ENCODE assay signal across 31 cellular contexts in the genomic region with DNA sequence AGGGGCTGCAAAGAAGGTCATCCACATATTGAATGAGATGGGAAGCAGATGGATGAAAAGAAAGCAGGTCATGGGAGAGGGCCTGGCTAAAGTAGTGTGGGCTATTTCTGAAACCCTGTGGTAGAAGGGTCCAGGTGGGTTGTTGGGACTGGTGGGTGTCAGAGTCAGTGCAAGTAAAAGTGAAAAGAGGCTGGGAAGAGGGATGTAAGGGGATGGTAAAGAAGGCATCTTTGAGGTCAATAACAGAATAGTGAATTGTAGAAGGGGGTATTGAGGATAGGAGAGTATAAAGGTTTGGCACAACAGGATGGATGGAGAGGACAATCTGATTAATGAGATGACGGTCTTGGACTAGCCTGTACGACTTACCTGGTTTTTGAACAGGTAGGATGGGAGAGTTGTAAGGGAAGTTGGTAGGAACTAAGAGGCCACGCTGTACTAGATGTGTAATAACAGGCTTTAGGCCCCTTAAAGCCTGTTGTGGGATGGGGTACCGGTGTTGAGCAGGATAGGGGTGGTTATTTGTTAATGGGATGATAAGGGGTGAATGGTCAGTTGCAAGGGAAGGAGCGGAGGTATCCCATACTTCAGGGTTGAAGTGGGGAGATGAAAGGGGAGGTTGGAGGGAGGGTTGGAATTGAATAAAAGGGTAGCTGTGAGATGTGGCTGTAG.
"Had no signal": no experiment of that assay in that cellular context is flagged by ENCODE, and none has a peak within 500 bp of the region (broad histone marks: within the 10 kb centered on the region; RNA-seq: fewer than 3 reads in every experiment).

No MANE protein-coding gene starts in this region.

- H3K4me2 ChIP-seq: hepatocyte had no signal

- H3K4me1 Mint-ChIP-seq: activated CD4-positive, alpha-beta T cell treated with anti-CD3 and anti-CD28 coated beads for 36 hours; activated CD4-positive, alpha-beta T cell treated with anti-CD3 and anti-CD28 coated beads, Interleukin-2, amount 10 ng/mL, durations not matched to agents 24 days and 14 days; activated CD8-positive, alpha-beta memory T cell treated with anti-CD3 and anti-CD28 coated beads, Interleukin-2, amount 10 ng/mL, durations not matched to agents 7 days and 5 days; activated naive CD4-positive, alpha-beta T cell treated with anti-CD3 and anti-CD28 coated beads, Interleukin-2, amount 50 U/mL, for 24 hours; activated naive CD8-positive, alpha-beta T cell treated with anti-CD3 and anti-CD28 coated beads for 36 hours; activated naive CD8-positive, alpha-beta T cell treated with anti-CD3 and anti-CD28 coated beads, Interleukin-2, amount 50 U/mL, for 24 hours had no signal

- H3K9me3 ChIP-seq: adrenal gland, body of pancreas, esophagus muscularis mucosa, gastrocnemius medialis had no signal

- DNase-seq: activated CD4-positive, alpha-beta memory T cell treated with anti-CD3 and anti-CD28 coated beads for 36 hours; activated CD4-positive, alpha-beta T cell treated with anti-CD3 and anti-CD28 coated beads for 36 hours; activated CD4-positive, alpha-beta T cell treated with anti-CD3 and anti-CD28 coated beads, Interleukin-2, amount 10 ng/mL, durations not matched to agents 24 days and 14 days; activated CD4-positive, CD25-positive, alpha-beta regulatory T cell; activated CD4-positive, CD25-positive, alpha-beta regulatory T cell treated with anti-CD3 and anti-CD28 coated beads, Interleukin-2, amount 50 U/mL, for 72 hours; activated CD8-positive, alpha-beta memory T cell treated with anti-CD3 and anti-CD28 coated beads, Interleukin-2, amount 10 ng/mL, durations not matched to agents 7 days and 5 days; activated CD8-positive, alpha-beta memory T cell treated with anti-CD3 and anti-CD28 coated beads, Interleukin-2, amount 50 U/mL, for 4 hours; activated CD8-positive, alpha-beta T cell treated with anti-CD3 and anti-CD28 coated beads, Interleukin-2, amount 10 ng/mL, durations not matched to agents 7 days and 5 days; activated naive CD4-positive, alpha-beta T cell treated with anti-CD3 and anti-CD28 coated beads for 36 hours; activated naive CD8-positive, alpha-beta T cell treated with anti-CD3 and anti-CD28 coated beads for 36 hours; activated naive CD8-positive, alpha-beta T cell treated with anti-CD3 and anti-CD28 coated beads, Interleukin-2, amount 50 U/mL, for 24 hours; activated T-cell treated with anti-CD3 and anti-CD28 coated beads, Interleukin-2, amount 50 U/mL, for 1 hour; activated T-cell treated with anti-CD3 and anti-CD28 coated beads, Interleukin-2, amount 50 U/mL, for 48 hours; adrenal gland; amygdala; aorta; body of pancreas; caudate nucleus; cortex of kidney; dermis blood vessel endothelial cell; effector CD4-positive, alpha-beta T cell; effector memory CD8-positive, alpha-beta T cell; erythroblast; foreskin keratinocyte; gastrocnemius medialis; heart right ventricle; T-helper 2 cell had no signal

- H3K4me3 Mint-ChIP-seq: activated CD4-positive, alpha-beta memory T cell treated with anti-CD3 and anti-CD28 coated beads for 36 hours; activated CD4-positive, alpha-beta T cell treated with anti-CD3 and anti-CD28 coated beads for 36 hours; activated CD4-positive, alpha-beta T cell treated with anti-CD3 and anti-CD28 coated beads, Interleukin-2, amount 10 ng/mL, durations not matched to agents 24 days and 14 days; activated CD8-positive, alpha-beta memory T cell treated with anti-CD3 and anti-CD28 coated beads, Interleukin-2, amount 10 ng/mL, durations not matched to agents 7 days and 5 days; activated CD8-positive, alpha-beta T cell treated with anti-CD3 and anti-CD28 coated beads, Interleukin-2, amount 10 ng/mL, durations not matched to agents 7 days and 5 days; activated naive CD4-positive, alpha-beta T cell treated with anti-CD3 and anti-CD28 coated beads for 36 hours; activated naive CD4-positive, alpha-beta T cell treated with anti-CD3 and anti-CD28 coated beads, Interleukin-2, amount 50 U/mL, for 24 hours; activated naive CD8-positive, alpha-beta T cell treated with anti-CD3 and anti-CD28 coated beads for 36 hours; activated naive CD8-positive, alpha-beta T cell treated with anti-CD3 and anti-CD28 coated beads, Interleukin-2, amount 50 U/mL, for 24 hours; activated T-helper 1 cell treated with anti-CD3 and anti-CD28 coated beads, Interleukin-12 subunit alpha, Interleukin-12 subunit beta, Interleukin-2, Interleukin-4 antibody, amounts not matched to agents 30 ng/mL and 10 ng/mL and 1 ng/mL, durations not matched to agents 14 hours and 24 hours and 36 hours; effector memory CD8-positive, alpha-beta T cell had no signal

- H3K27me3 ChIP-seq: adrenal gland, body of pancreas, esophagus muscularis mucosa, foreskin keratinocyte, gastrocnemius medialis, heart right ventricle, hepatocyte had no signal

- H3K27me3 Mint-ChIP-seq: activated CD4-positive, alpha-beta memory T cell treated with anti-CD3 and anti-CD28 coated beads for 36 hours; activated CD4-positive, alpha-beta T cell treated with anti-CD3 and anti-CD28 coated beads for 36 hours; activated CD4-positive, alpha-beta T cell treated with anti-CD3 and anti-CD28 coated beads, Interleukin-2, amount 10 ng/mL, durations not matched to agents 24 days and 14 days; activated CD8-positive, alpha-beta memory T cell treated with anti-CD3 and anti-CD28 coated beads, Interleukin-2, amount 10 ng/mL, durations not matched to agents 7 days and 5 days; activated naive CD4-positive, alpha-beta T cell treated with anti-CD3 and anti-CD28 coated beads, Interleukin-2, amount 50 U/mL, for 24 hours; activated naive CD8-positive, alpha-beta T cell treated with anti-CD3 and anti-CD28 coated beads for 36 hours; activated naive CD8-positive, alpha-beta T cell treated with anti-CD3 and anti-CD28 coated beads, Interleukin-2, amount 50 U/mL, for 24 hours; effector memory CD8-positive, alpha-beta T cell had no signal

- H3K4me3 ChIP-seq: adrenal gland, body of pancreas, esophagus muscularis mucosa, gastrocnemius medialis, heart right ventricle, hepatocyte had no signal

- H3K27ac ChIP-seq: adrenal gland, body of pancreas, esophagus muscularis mucosa, foreskin keratinocyte, gastrocnemius medialis, heart right ventricle, hepatocyte had no signal

- H3K36me3 ChIP-seq: adrenal gland, esophagus muscularis mucosa, gastrocnemius medialis, heart right ventricle had no signal

- H3K36me3 Mint-ChIP-seq: activated CD4-positive, alpha-beta memory T cell treated with anti-CD3 and anti-CD28 coated beads for 36 hours; activated CD8-positive, alpha-beta memory T cell treated with anti-CD3 and anti-CD28 coated beads, Interleukin-2, amount 10 ng/mL, durations not matched to agents 7 days and 5 days; activated naive CD4-positive, alpha-beta T cell treated with anti-CD3 and anti-CD28 coated beads, Interleukin-2, amount 50 U/mL, for 24 hours; activated naive CD8-positive, alpha-beta T cell treated with anti-CD3 and anti-CD28 coated beads for 36 hours had no signal

- H3K27ac Mint-ChIP-seq: activated CD4-positive, alpha-beta memory T cell treated with anti-CD3 and anti-CD28 coated beads for 36 hours; activated CD4-positive, alpha-beta T cell treated with anti-CD3 and anti-CD28 coated beads for 36 hours; activated CD4-positive, alpha-beta T cell treated with anti-CD3 and anti-CD28 coated beads, Interleukin-2, amount 10 ng/mL, durations not matched to agents 24 days and 14 days; activated CD8-positive, alpha-beta memory T cell treated with anti-CD3 and anti-CD28 coated beads, Interleukin-2, amount 10 ng/mL, durations not matched to agents 7 days and 5 days; activated CD8-positive, alpha-beta T cell treated with anti-CD3 and anti-CD28 coated beads, Interleukin-2, amount 10 ng/mL, durations not matched to agents 7 days and 5 days; activated naive CD4-positive, alpha-beta T cell treated with anti-CD3 and anti-CD28 coated beads for 36 hours; activated naive CD4-positive, alpha-beta T cell treated with anti-CD3 and anti-CD28 coated beads, Interleukin-2, amount 50 U/mL, for 24 hours; activated naive CD8-positive, alpha-beta T cell treated with anti-CD3 and anti-CD28 coated beads for 36 hours; activated naive CD8-positive, alpha-beta T cell treated with anti-CD3 and anti-CD28 coated beads, Interleukin-2, amount 50 U/mL, for 24 hours; activated T-helper 1 cell treated with anti-CD3 and anti-CD28 coated beads, Interleukin-12 subunit alpha, Interleukin-12 subunit beta, Interleukin-2, Interleukin-4 antibody, amounts not matched to agents 30 ng/mL and 10 ng/mL and 1 ng/mL, durations not matched to agents 14 hours and 24 hours and 36 hours; effector memory CD8-positive, alpha-beta T cell had no signal

- ATAC-seq: activated CD4-positive, alpha-beta T cell treated with anti-CD3 and anti-CD28 coated beads for 36 hours; activated CD8-positive, alpha-beta memory T cell treated with anti-CD3 and anti-CD28 coated beads, Interleukin-2, amount 10 ng/mL, durations not matched to agents 7 days and 5 days; activated CD8-positive, alpha-beta T cell treated with anti-CD3 and anti-CD28 coated beads, Interleukin-2, amount 10 ng/mL, durations not matched to agents 7 days and 5 days; activated naive CD8-positive, alpha-beta T cell treated with anti-CD3 and anti-CD28 coated beads, Interleukin-2, amount 50 U/mL, for 24 hours; body of pancreas; effector memory CD8-positive, alpha-beta T cell; foreskin keratinocyte; gastrocnemius medialis; heart right ventricle had no signal

- H3K4me1 ChIP-seq: adrenal gland, body of pancreas, esophagus muscularis mucosa, foreskin keratinocyte, gastrocnemius medialis, heart right ventricle had no signal
